21 cellular contexts compared by ENCODE assay signal in the genomic region with DNA sequence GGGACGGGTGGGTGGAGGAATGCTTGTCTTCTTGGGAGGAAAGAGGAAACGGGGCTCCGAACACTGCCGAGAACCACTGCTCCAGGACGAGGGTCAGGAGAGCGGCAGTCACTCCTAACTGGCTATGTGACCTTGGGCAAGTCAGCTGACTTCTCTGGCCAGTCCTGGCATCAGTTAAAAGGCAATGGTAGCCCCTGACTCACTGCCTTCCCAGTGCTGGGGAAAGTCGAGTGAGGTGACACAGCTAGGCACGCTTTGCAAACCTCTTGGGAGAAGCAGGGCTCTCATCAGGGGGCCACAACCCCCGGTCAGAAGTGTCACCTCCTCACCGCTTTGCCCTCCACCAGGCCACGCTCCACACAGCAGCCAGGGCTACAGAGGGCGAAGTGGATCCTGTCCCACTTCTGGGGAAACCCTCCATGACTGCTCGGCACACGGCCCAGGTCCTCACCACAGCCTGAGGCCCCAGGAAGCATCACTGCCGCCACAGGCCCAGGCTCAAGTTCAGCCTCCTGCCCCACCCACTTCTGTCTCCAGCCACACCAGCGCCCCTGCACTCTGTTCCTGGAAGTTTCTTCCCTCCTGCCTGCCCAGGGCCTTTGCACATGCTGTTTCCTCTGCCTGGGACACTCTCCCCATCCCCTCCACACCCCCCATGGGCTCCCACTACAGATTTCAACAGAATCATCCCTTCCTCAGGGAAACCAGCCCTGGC. TPM values are rescaled to one million over a fixed set of nuclear protein-coding genes. Genes with fewer than 3 reads are reported as not detected.
DNase-seq lines count a peak whose midpoint lies in the region; ATAC-seq and TF ChIP-seq lines count a peak whose summit lies in the region.
"Had no signal": no experiment of that assay in that cellular context is flagged by ENCODE, and none has a peak within 500 bp of the region (broad histone marks: within the 10 kb centered on the region; RNA-seq: fewer than 3 reads in every experiment).

No MANE protein-coding gene starts in this region.

- CTCF ChIA-PET in activated CD4-positive, alpha-beta memory T cell treated with anti-CD3 and anti-CD28 coated beads for 36 hours (lab: Charles Lee), result interaction anchor here (1.0 to 1.3 kb wide), 2 partner anchors 11 to 12 kb away, joined by 3 to 6 read pairs; no protein-coding TSS in a partner anchor

- POLR2A ChIA-PET in activated CD4-positive, alpha-beta memory T cell treated with anti-CD3 and anti-CD28 coated beads for 36 hours (lab: Charles Lee), result interaction anchor here (0.8 to 12.8 kb wide), 4 partner anchors 11 to 54 kb away, joined by 3 to 139 read pairs (median 4); a partner anchor contains a TSS

- no peaks in the 10 kb centered on the region for H3K27me3 Mint-ChIP-seq in stimulated activated naive CD8-positive, alpha-beta T cell treated with anti-CD3 and anti-CD28 coated beads, Interleukin-15, Interleukin-2, amounts not matched to agents 100 ng/mL and 50 ng/mL, for 24 hours
- no peaks in the 10 kb centered on the region for H3K27me3 Mint-ChIP-seq in activated CD4-positive, alpha-beta memory T cell treated with anti-CD3 and anti-CD28 coated beads for 36 hours

- no peak overlapping the region for H3K4me3 ChIP-seq in colonic mucosa
- H3K4me3 ChIP-seq: ascending aorta, GM23248, heart right ventricle, right atrium auricular region had no signal

- H3K4me1 ChIP-seq in foreskin keratinocyte, result peaks cover 3% of the 10 kb centered on the region
- no peaks in the 10 kb centered on the region for H3K4me1 ChIP-seq in colonic mucosa
- H3K4me1 ChIP-seq: ascending aorta, Caco-2, heart right ventricle, right atrium auricular region had no signal

- H3K9me3 ChIP-seq in colonic mucosa, result no peaks in the 10 kb centered on the region
- H3K9me3 ChIP-seq: ascending aorta, Caco-2, heart right ventricle, right atrium auricular region had no signal

- no peak for DNase-seq in stimulated activated naive CD8-positive, alpha-beta T cell treated with anti-CD3 and anti-CD28 coated beads, Interleukin-15, Interleukin-2, amounts not matched to agents 100 U/mL and 50 U/mL, for 24 hours
- DNase-seq in activated CD4-positive, alpha-beta memory T cell treated with anti-CD3 and anti-CD28 coated beads for 36 hours, result no peak
- DNase-seq in foreskin keratinocyte (no peak), NCI-H510A treated with DMSO at 0.1 percent for 48 hours (lab: John Stamatoyannopoulos, UW) (no peak), GM13977 (ENCODE audit: low spot score) (no peak), colonic mucosa (no peak)
- DNase-seq in activated CD4-positive, alpha-beta T cell treated with anti-CD3 and anti-CD28 coated beads for 1 hour, result no peak
- DNase-seq: activated CD4-positive, alpha-beta T cell treated with anti-CD3 and anti-CD28 coated beads, Interleukin-2, amount 50 U/mL, for 48 hours; activated effector memory CD4-positive, alpha-beta T cell treated with Interleukin-2 at 50 U/mL for 16 hours; Caco-2; GM23248; heart right ventricle; Karpas-422; NCI-H1105; NCI-H2081; NCI-H446 treated with DMSO at 0.1 percent for 48 hours; occipital lobe had no signal

- peaks cover 27% of the 10 kb centered on the region for H3K4me1 Mint-ChIP-seq in stimulated activated naive CD8-positive, alpha-beta T cell treated with anti-CD3 and anti-CD28 coated beads, Interleukin-15, Interleukin-2, amounts not matched to agents 100 ng/mL and 50 ng/mL, for 24 hours (ENCODE audit: low read depth)
- peaks cover 24% of the 10 kb centered on the region for H3K4me1 Mint-ChIP-seq in activated CD4-positive, alpha-beta memory T cell treated with anti-CD3 and anti-CD28 coated beads for 36 hours (ENCODE audit: low read depth)

- no peak overlapping the region for H3K4me3 Mint-ChIP-seq in stimulated activated naive CD8-positive, alpha-beta T cell treated with anti-CD3 and anti-CD28 coated beads, Interleukin-15, Interleukin-2, amounts not matched to agents 100 ng/mL and 50 ng/mL, for 24 hours
- H3K4me3 Mint-ChIP-seq in activated CD4-positive, alpha-beta memory T cell treated with anti-CD3 and anti-CD28 coated beads for 36 hours, result no peak overlapping the region

- ATAC-seq in stimulated activated naive CD8-positive, alpha-beta T cell treated with anti-CD3 and anti-CD28 coated beads, Interleukin-15, Interleukin-2, amounts not matched to agents 100 U/mL and 50 U/mL, for 24 hours, result no peak
- ATAC-seq in foreskin keratinocyte, result peak; percentile 25
- ATAC-seq: heart right ventricle had no signal

- in situ Hi-C loops in GM13977 (cut with MboI; ENCODE audit: low pct_unique_long_range_greater_than_20kb, low sequenced_read_pairs, unreplicated experiment), result no loop called here

- H3K27ac ChIP-seq in foreskin keratinocyte (no peak overlapping the region), colonic mucosa (no peak overlapping the region)
- H3K27ac ChIP-seq: ascending aorta, GM23248, heart right ventricle, right atrium auricular region had no signal

- peaks cover 65% of the 10 kb centered on the region for H3K36me3 Mint-ChIP-seq in stimulated activated naive CD8-positive, alpha-beta T cell treated with anti-CD3 and anti-CD28 coated beads, Interleukin-15, Interleukin-2, amounts not matched to agents 100 ng/mL and 50 ng/mL, for 24 hours (ENCODE audit: low read depth)
- peaks cover 76% of the 10 kb centered on the region for H3K36me3 Mint-ChIP-seq in activated CD4-positive, alpha-beta memory T cell treated with anti-CD3 and anti-CD28 coated beads for 36 hours

- peak overlapping the region; percentile 65 for H3K27ac Mint-ChIP-seq in stimulated activated naive CD8-positive, alpha-beta T cell treated with anti-CD3 and anti-CD28 coated beads, Interleukin-15, Interleukin-2, amounts not matched to agents 100 ng/mL and 50 ng/mL, for 24 hours
- H3K27ac Mint-ChIP-seq in activated CD4-positive, alpha-beta memory T cell treated with anti-CD3 and anti-CD28 coated beads for 36 hours, result peak overlapping the region; percentile 74

- no peaks in the 10 kb centered on the region for H3K36me3 ChIP-seq in colonic mucosa
- H3K36me3 ChIP-seq: ascending aorta, right atrium auricular region had no signal

- intact Hi-C loops in activated CD4-positive, alpha-beta memory T cell treated with anti-CD3 and anti-CD28 coated beads for 36 hours (cut with micrococcal nuclease), result no loop called here
- intact Hi-C loops in colonic mucosa (cut with DNase I), result no loop called here

- H3K27me3 ChIP-seq in foreskin keratinocyte (no peaks in the 10 kb centered on the region), colonic mucosa (no peaks in the 10 kb centered on the region)
- H3K27me3 ChIP-seq: ascending aorta, right atrium auricular region had no signal

- TF ChIP-seq CTCF in foreskin keratinocyte (conservative IDR thresholded peaks at IDR 0.05), result no peak
- TF ChIP-seq CTCF in GM13977 (IDR thresholded peaks at IDR 0.05; ENCODE audit: extremely low read depth, insufficient read depth, missing control alignments), result no peak
- no peak for TF ChIP-seq CTCF in colonic mucosa (IDR thresholded peaks at IDR 0.05)

- H3K9ac ChIP-seq in colonic mucosa (ENCODE audit: low read depth in 2 of 2, low read length in 2 of 2), result no peak overlapping the region
- H3K9ac ChIP-seq: GM23248 had no signal

- no peaks in the 10 kb centered on the region for H3K9me3 Mint-ChIP-seq in stimulated activated naive CD8-positive, alpha-beta T cell treated with anti-CD3 and anti-CD28 coated beads, Interleukin-15, Interleukin-2, amounts not matched to agents 100 ng/mL and 50 ng/mL, for 24 hours
- H3K9me3 Mint-ChIP-seq in activated CD4-positive, alpha-beta memory T cell treated with anti-CD3 and anti-CD28 coated beads for 36 hours, result peaks cover 3% of the 10 kb centered on the region

RNA-seq across cellular contexts. Expression of a gene that starts 16.3 kb away (rescaled TPM):
- total RNA-seq in activated CD4-positive, alpha-beta memory T cell treated with anti-CD3 and anti-CD28 coated beads for 36 hours, result 100 to 1,000 TPM; 306 to 310 TPM
- 0.04 and 0.10 TPM in 2 replicates for total RNA-seq in foreskin keratinocyte
- polyA plus RNA-seq in foreskin keratinocyte, result 0.06 and 0.10 TPM in 2 replicates
- 1 to 10 TPM; 2.0 to 2.7 TPM for total RNA-seq in colonic mucosa
- total RNA-seq: Caco-2, GM23248, occipital lobe had no signal

RNA-seq across cellular contexts. Expression of a gene that starts 23.9 kb away (rescaled TPM):
- 10 to 100 TPM; 39.9 to 42.1 TPM for total RNA-seq in activated CD4-positive, alpha-beta memory T cell treated with anti-CD3 and anti-CD28 coated beads for 36 hours
- not detected in 2 replicates for total RNA-seq in foreskin keratinocyte
- polyA plus RNA-seq in foreskin keratinocyte, result not detected in 2 replicates
- total RNA-seq in colonic mucosa, result 1 to 10 TPM in 1 of 2 donors, under 1 TPM in 1; 0.10 to 1.5 TPM
- total RNA-seq: ascending aorta, chondrocyte, GM23248, heart right ventricle, occipital lobe, right atrium auricular region had no signal
- polyA plus RNA-seq: heart right ventricle had no signal

RNA-seq across cellular contexts. Expression of a gene that starts 54.6 kb away (rescaled TPM):
- 10 to 100 TPM; 11.1 to 13.0 TPM for total RNA-seq in activated CD4-positive, alpha-beta memory T cell treated with anti-CD3 and anti-CD28 coated beads for 36 hours
- total RNA-seq in foreskin keratinocyte (11.3 and 12.6 TPM in 2 replicates), colonic mucosa (10 to 100 TPM in 1 of 2 donors, 1 to 10 TPM in 1; 9.3 to 16.7 TPM)
- polyA plus RNA-seq in foreskin keratinocyte, result 14.9 and 17.3 TPM in 2 replicates

Comparison
In these comparisons a context has a peak if more than half of its experiments do, and no peak if none do; other contexts are left out.
1. RNA of a gene that starts 16.3 kb away (total RNA-seq): 306 to 310 TPM in activated CD4-positive, alpha-beta memory T cell treated with anti-CD3 and anti-CD28 coated beads for 36 hours; 2.0 to 2.7 TPM in colonic mucosa and 0.04 to 0.10 TPM in foreskin keratinocyte; every median in the first group is over 10 times any median in the second.
2. RNA of a gene that starts 23.9 kb away (total RNA-seq): 39.9 to 42.1 TPM in activated CD4-positive, alpha-beta memory T cell treated with anti-CD3 and anti-CD28 coated beads for 36 hours; 0.10 to 1.5 TPM in colonic mucosa and not detected in foreskin keratinocyte; every median in the first group is over 10 times any median in the second.